16 cellular contexts compared by ENCODE assay signal in the genomic region with DNA sequence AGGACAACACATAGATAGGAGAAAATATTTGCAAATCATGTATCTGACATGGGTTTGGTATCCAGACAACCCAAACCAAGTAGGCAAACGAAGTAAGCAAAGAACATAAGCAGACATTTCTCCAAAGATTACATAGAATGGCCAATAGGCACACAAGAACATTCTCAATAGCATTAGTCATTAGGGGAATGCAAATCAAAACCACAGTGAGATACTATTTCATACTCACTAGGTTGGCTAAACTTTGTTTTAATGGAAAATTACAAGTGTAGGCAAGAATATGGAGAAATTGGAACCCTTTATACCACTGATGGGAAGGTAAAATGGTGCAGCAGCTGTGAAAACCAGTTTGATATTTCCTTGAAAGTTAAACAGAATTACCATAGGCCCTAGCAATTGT.
A peak's percentile ranks its signal among the peaks of the same experiment; 100 is the strongest.
DNase-seq lines count a peak whose midpoint lies in the region; ATAC-seq, FAIRE-seq and TF ChIP-seq lines count a peak whose summit lies in the region.
"Had no signal": no experiment of that assay in that cellular context is flagged by ENCODE, and none has a peak within 500 bp of the region (broad histone marks: within the 10 kb centered on the region; RNA-seq: fewer than 3 reads in every experiment).

No MANE protein-coding gene starts in this region.

- H3K27me3 ChIP-seq in bronchial epithelial cell (ENCODE audit: control insufficient read depth, insufficient read depth, low read length), result no peaks in the 10 kb centered on the region
- H3K27me3 ChIP-seq: pancreas had no signal

- peaks cover 4% of the 10 kb centered on the region for H3K9me3 Mint-ChIP-seq in type B pancreatic cell

- no peaks in the 10 kb centered on the region for H3K27me3 Mint-ChIP-seq in type B pancreatic cell
- H3K27me3 Mint-ChIP-seq: stimulated activated naive CD8-positive, alpha-beta T cell treated with anti-CD3 and anti-CD28 coated beads, Interleukin-15, Interleukin-2, amounts not matched to agents 100 ng/mL and 50 ng/mL, for 24 hours had no signal

- no peaks in the 10 kb centered on the region for H3K36me3 ChIP-seq in bronchial epithelial cell (ENCODE audit: control insufficient read depth, insufficient read depth, low read length)
- H3K36me3 ChIP-seq: pancreas had no signal

- H3K4me1 Mint-ChIP-seq in type B pancreatic cell (ENCODE audit: unreplicated experiment), result peaks cover under 1% of the 10 kb centered on the region
- H3K4me1 Mint-ChIP-seq: naive thymus-derived CD4-positive, alpha-beta T cell had no signal

- ATAC-seq in GM21381 (IDR thresholded peaks at IDR 0.05; ENCODE audit: unreplicated experiment) (no peak), HG03571 (IDR thresholded peaks at IDR 0.05; ENCODE audit: unreplicated experiment) (no peak)
- ATAC-seq: naive thymus-derived CD4-positive, alpha-beta T cell; pancreas had no signal

- no peak overlapping the region for H3K27ac Mint-ChIP-seq in type B pancreatic cell
- H3K27ac Mint-ChIP-seq: naive thymus-derived CD4-positive, alpha-beta T cell; stimulated activated naive CD8-positive, alpha-beta T cell treated with anti-CD3 and anti-CD28 coated beads, Interleukin-15, Interleukin-2, amounts not matched to agents 100 ng/mL and 50 ng/mL, for 24 hours had no signal

- TF ChIP-seq CTCF in bronchial epithelial cell (IDR thresholded peaks at IDR 0.05; ENCODE audit: insufficient read depth, low read length, severe bottlenecking), result no peak
- TF ChIP-seq CTCF in type B pancreatic cell (conservative IDR thresholded peaks at IDR 0.05), result no peak

- H3K4me3 Mint-ChIP-seq in type B pancreatic cell, result no peak overlapping the region
- H3K4me3 Mint-ChIP-seq: naive thymus-derived CD4-positive, alpha-beta T cell; stimulated activated naive CD8-positive, alpha-beta T cell treated with anti-CD3 and anti-CD28 coated beads, Interleukin-15, Interleukin-2, amounts not matched to agents 100 ng/mL and 50 ng/mL, for 24 hours had no signal

- peaks cover 4% of the 10 kb centered on the region for H3K36me3 Mint-ChIP-seq in type B pancreatic cell

- no peak overlapping the region for H3K4me3 ChIP-seq in bronchial epithelial cell (ENCODE audit: low read depth, low read length)
- H3K4me3 ChIP-seq: pancreas had no signal

- DNase-seq in HCEC 1CT (peak; percentile 50), RCC 7860 (ENCODE audit: low spot score) (peak; percentile 25), bronchial epithelial cell (ENCODE audit: low read depth) (peak; percentile 78), kidney tubule cell (ENCODE audit: low spot score) (peak; percentile 55), type B pancreatic cell (ENCODE audit: extremely low spot score, unreplicated experiment) (no peak)
- DNase-seq: COR-L47; effector CD4-positive, alpha-beta T cell; hippocampal formation; kidney; naive thymus-derived CD4-positive, alpha-beta T cell; pancreas; SK-N-SH; stimulated activated CD4-positive, alpha-beta T cell treated with anti-CD3 and anti-CD28 coated beads, Interleukin-1b, Interleukin-23, amount 100 ng/mL, for 48 hours had no signal

- FAIRE-seq in RCC 7860 (lab: Jason Lieb, UNC) (no peak), bronchial epithelial cell (lab: Jason Lieb, UNC) (no peak)
- FAIRE-seq: kidney, pancreas had no signal
